In genomic region chr2:157777425-157777824, GRCh38 we compare ENCODE assay signal across 1 cellular context.
TF ChIP-seq lines count a peak whose summit lies in the region.

No MANE protein-coding gene starts in this region.

TF ChIP-seq in K562, 482 proteins besides CTCF, POLR2A, EP300 and RAD21 (continued from another document):
- TF ChIP-seq, protein P1, sequence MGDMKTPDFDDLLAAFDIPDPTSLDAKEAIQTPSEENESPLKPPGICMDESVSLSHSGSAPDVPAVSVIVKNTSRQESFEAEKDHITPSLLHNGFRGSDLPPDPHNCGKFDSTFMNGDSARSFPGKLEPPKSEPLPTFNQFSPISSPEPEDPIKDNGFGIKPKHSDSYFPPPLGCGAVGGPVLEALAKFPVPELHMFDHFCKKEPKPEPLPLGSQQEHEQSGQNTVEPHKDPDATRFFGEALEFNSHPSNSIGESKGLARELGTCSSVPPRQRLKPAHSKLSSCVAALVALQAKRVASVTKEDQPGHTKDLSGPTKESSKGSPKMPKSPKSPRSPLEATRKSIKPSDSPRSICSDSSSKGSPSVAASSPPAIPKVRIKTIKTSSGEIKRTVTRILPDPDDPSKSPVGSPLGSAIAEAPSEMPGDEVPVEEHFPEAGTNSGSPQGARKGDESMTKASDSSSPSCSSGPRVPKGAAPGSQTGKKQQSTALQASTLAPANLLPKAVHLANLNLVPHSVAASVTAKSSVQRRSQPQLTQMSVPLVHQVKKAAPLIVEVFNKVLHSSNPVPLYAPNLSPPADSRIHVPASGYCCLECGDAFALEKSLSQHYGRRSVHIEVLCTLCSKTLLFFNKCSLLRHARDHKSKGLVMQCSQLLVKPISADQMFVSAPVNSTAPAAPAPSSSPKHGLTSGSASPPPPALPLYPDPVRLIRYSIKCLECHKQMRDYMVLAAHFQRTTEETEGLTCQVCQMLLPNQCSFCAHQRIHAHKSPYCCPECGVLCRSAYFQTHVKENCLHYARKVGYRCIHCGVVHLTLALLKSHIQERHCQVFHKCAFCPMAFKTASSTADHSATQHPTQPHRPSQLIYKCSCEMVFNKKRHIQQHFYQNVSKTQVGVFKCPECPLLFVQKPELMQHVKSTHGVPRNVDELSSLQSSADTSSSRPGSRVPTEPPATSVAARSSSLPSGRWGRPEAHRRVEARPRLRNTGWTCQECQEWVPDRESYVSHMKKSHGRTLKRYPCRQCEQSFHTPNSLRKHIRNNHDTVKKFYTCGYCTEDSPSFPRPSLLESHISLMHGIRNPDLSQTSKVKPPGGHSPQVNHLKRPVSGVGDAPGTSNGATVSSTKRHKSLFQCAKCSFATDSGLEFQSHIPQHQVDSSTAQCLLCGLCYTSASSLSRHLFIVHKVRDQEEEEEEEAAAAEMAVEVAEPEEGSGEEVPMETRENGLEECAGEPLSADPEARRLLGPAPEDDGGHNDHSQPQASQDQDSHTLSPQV (IDR thresholded peaks at IDR 0.05), result 0 out of 2 replicates have a peak, but pooled peaks have one; percentile 20
- TF ChIP-seq KDM5B (IDR thresholded peaks at IDR 0.05; ENCODE audit: insufficient replicate concordance, low read depth, low read length) (no peak), MNT (conservative IDR thresholded peaks at IDR 0.05) (peak; percentile 32 to 53; a peak in 1 of 4 replicates), HOXB6 (CRISPR knock-in tag; IDR thresholded peaks at IDR 0.05; ENCODE audit: borderline replicate concordance) (no peak), SUPT5H (IDR thresholded peaks at IDR 0.05) (no peak), ZNF224 (CRISPR knock-in tag; IDR thresholded peaks at IDR 0.05) (no peak), MTA3 (IDR thresholded peaks at IDR 0.05; ENCODE audit: borderline replicate concordance) (no peak), ARNT (IDR thresholded peaks at IDR 0.05) (0 out of 4 replicates have a peak, but pooled peaks of 1 of the 2 experiments have one; percentile 37), ZNF436 (CRISPR knock-in tag; IDR thresholded peaks at IDR 0.05) (no peak), NR2F6 (CRISPR knock-in tag; IDR thresholded peaks at IDR 0.05) (no peak), LEF1 (IDR thresholded peaks at IDR 0.05) (no peak), RB1 (IDR thresholded peaks at IDR 0.05; ENCODE audit: low read depth) (0 out of 2 replicates have a peak, but pooled peaks have one; percentile 10), ZBTB9 (CRISPR knock-in tag; IDR thresholded peaks at IDR 0.05) (no peak), CREBBP (IDR thresholded peaks at IDR 0.05; ENCODE audit: low read depth, low read length) (no peak), TAL1 (IDR thresholded peaks at IDR 0.05) (no peak), ZNF217 (CRISPR knock-in tag; IDR thresholded peaks at IDR 0.05) (no peak), STAT5A (IDR thresholded peaks at IDR 0.05; ENCODE audit: borderline replicate concordance, low read length) (no peak), DEAF1 (CRISPR knock-in tag; IDR thresholded peaks at IDR 0.05) (peak; percentile 88), NBN (IDR thresholded peaks at IDR 0.05; ENCODE audit: low read depth) (no peak), POLR2B (IDR thresholded peaks at IDR 0.05; ENCODE audit: low read depth, partially characterized antibody) (no peak), NFIX (CRISPR knock-in tag; IDR thresholded peaks at IDR 0.05; ENCODE audit: low read depth) (no peak), FOXJ2 (tag; IDR thresholded peaks at IDR 0.05) (no peak), HNRNPUL1 (IDR thresholded peaks at IDR 0.05; ENCODE audit: low read length) (no peak), KDM1A (IDR thresholded peaks at IDR 0.05) (no peak), ZNF77 (CRISPR knock-in tag; IDR thresholded peaks at IDR 0.05) (no peak), CHCHD3 (CRISPR knock-in tag; IDR thresholded peaks at IDR 0.05) (no peak), GTF2F1 (IDR thresholded peaks at IDR 0.05; ENCODE audit: low read depth, low read length) (no peak)
- TF ChIP-seq, protein P2, sequence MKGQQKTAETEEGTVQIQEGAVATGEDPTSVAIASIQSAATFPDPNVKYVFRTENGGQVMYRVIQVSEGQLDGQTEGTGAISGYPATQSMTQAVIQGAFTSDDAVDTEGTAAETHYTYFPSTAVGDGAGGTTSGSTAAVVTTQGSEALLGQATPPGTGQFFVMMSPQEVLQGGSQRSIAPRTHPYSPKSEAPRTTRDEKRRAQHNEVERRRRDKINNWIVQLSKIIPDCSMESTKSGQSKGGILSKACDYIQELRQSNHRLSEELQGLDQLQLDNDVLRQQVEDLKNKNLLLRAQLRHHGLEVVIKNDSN (CRISPR knock-in tag; IDR thresholded peaks at IDR 0.05), result no peak
